In genomic region chr5:74167206-74167929, GRCh38 we compare ENCODE assay signal across 11 cellular contexts.
DNase-seq lines count a peak whose midpoint lies in the region; ATAC-seq and TF ChIP-seq lines count a peak whose summit lies in the region.
"Had no signal": no experiment of that assay in that cellular context is flagged by ENCODE, and none has a peak within 500 bp of the region (broad histone marks: within the 10 kb centered on the region; RNA-seq: fewer than 3 reads in every experiment).

No MANE protein-coding gene starts in this region.

- H3K4me1 ChIP-seq in adipocyte (ENCODE audit: control insufficient read depth, insufficient read depth, low read length), result no peaks in the 10 kb centered on the region
- H3K4me1 ChIP-seq in urinary bladder (ENCODE audit: insufficient read depth), result no peaks in the 10 kb centered on the region

- H3K9ac ChIP-seq in adipocyte (ENCODE audit: low read length), result no peak overlapping the region

- ATAC-seq in GM18858 (IDR thresholded peaks at IDR 0.05; ENCODE audit: unreplicated experiment), result no peak
- ATAC-seq: stimulated activated naive CD8-positive, alpha-beta T cell treated with anti-CD3 and anti-CD28 coated beads, Interleukin-15, amount 100 ng/mL, for 72 hours; T-cell had no signal

- no peaks in the 10 kb centered on the region for H3K27me3 ChIP-seq in adipocyte (replicated peaks; ENCODE audit: control insufficient read depth, insufficient read depth, low read length)
- H3K27me3 ChIP-seq: cardiac muscle cell had no signal

- peak overlapping the region; percentile 76 for H3K27ac ChIP-seq in urinary bladder (ENCODE audit: low read depth)
- H3K27ac ChIP-seq: cardiac muscle cell had no signal

- POLR2A ChIA-PET in HEK293T (lab: Yijun Ruan, JAX), result no interaction called here

- no peaks in the 10 kb centered on the region for H3K9me3 ChIP-seq in adipocyte (ENCODE audit: control insufficient read depth, low read length)

- H3K4me3 ChIP-seq in adipocyte (ENCODE audit: low read length), result no peak overlapping the region
- H3K4me3 ChIP-seq in urinary bladder (ENCODE audit: low read depth, low read length), result no peak overlapping the region
- H3K4me3 ChIP-seq: cardiac muscle cell had no signal

- CTCF ChIA-PET in HEK293T (lab: Yijun Ruan, JAX), result no interaction called here

- DNase-seq in HEK293T (ENCODE audit: extremely low spot score) (no peak), adipocyte (ENCODE audit: low read depth) (peak; percentile 82), foreskin melanocyte (peak; percentile 56), NOMO-1 (lab: John Stamatoyannopoulos, UW; ENCODE audit: unreplicated experiment in 2 of 2) (no peak)
- DNase-seq in activated CD4-positive, CD25-positive, alpha-beta regulatory T cell (lab: John Stamatoyannopoulos, UW), result no peak
- DNase-seq: stimulated activated CD4-positive, alpha-beta T cell treated with anti-CD3 and anti-CD28 coated beads, Interleukin-15, amount 100 ng/mL, for 24 hours; stimulated activated naive CD8-positive, alpha-beta T cell treated with anti-CD3 and anti-CD28 coated beads, Interleukin-15, amount 100 ng/mL, for 72 hours; T-cell had no signal

- 54% methylated on average over 6 of the region's 6 CpGs for WGBS in urinary bladder

- H3K36me3 ChIP-seq in adipocyte (ENCODE audit: control insufficient read depth, insufficient read depth, low read length, severe bottlenecking) (no peaks in the 10 kb centered on the region), urinary bladder (ENCODE audit: insufficient read depth) (no peaks in the 10 kb centered on the region)
- H3K36me3 ChIP-seq: cardiac muscle cell had no signal

TF ChIP-seq in HEK293T, 16 proteins besides CTCF, POLR2A, EP300 and RAD21:
- TF ChIP-seq PKNOX1 (IDR thresholded peaks at IDR 0.05) (peak; percentile 64), ARNT (IDR thresholded peaks at IDR 0.05) (no peak)

Comparison
In these comparisons a context has a peak if more than half of its experiments do, and no peak if none do; other contexts are left out.
1. DNase-seq: peak in adipocyte (single experiment) and foreskin melanocyte (single experiment); none in HEK293T (single experiment), NOMO-1 (0 of 2) and activated CD4-positive, CD25-positive, alpha-beta regulatory T cell (0 of 4).